ENCODE assay signal across 23 cellular contexts in genomic region chr10:112912441-112912911, GRCh38. TPM values are rescaled to one million over a fixed set of nuclear protein-coding genes. Genes with fewer than 3 reads are reported as not detected.
DNase-seq lines count a peak whose midpoint lies in the region; ATAC-seq and TF ChIP-seq lines count a peak whose summit lies in the region.
"Had no signal": no experiment of that assay in that cellular context is flagged by ENCODE, and none has a peak within 500 bp of the region (broad histone marks: within the 10 kb centered on the region; RNA-seq: fewer than 3 reads in every experiment).

No MANE protein-coding gene starts in this region.

- H3K4me1 ChIP-seq in ES-I3 (ENCODE audit: insufficient read depth, low read length) (peaks cover 34% of the 10 kb centered on the region), sigmoid colon (peaks cover 0 to 6% (median 0%) of the 10 kb centered on the region in 4 donors)
- H3K4me1 ChIP-seq: esophagus muscularis mucosa, lower lobe of right lung had no signal

- H3K9me3 ChIP-seq in ES-I3 (ENCODE audit: control insufficient read depth, insufficient read depth, low read length) (no peaks in the 10 kb centered on the region), sigmoid colon (no peaks in the 10 kb centered on the region)
- H3K9me3 ChIP-seq: BLaER1, esophagus muscularis mucosa, lower lobe of right lung, SJSA1 had no signal

- H3K4me3 ChIP-seq in sigmoid colon, result no peak overlapping the region
- H3K4me3 ChIP-seq: BLaER1, esophagus muscularis mucosa, GM23338, lower lobe of right lung, SJSA1, smooth muscle cell had no signal

- peaks cover 1% of the 10 kb centered on the region for H3K27me3 Mint-ChIP-seq in activated T-helper 2 cell treated with anti-CD3 and anti-CD28 coated beads, Interferon-gamma antibody, Interleukin-2, Interleukin-4, amounts not matched to agents 10 μg/mL and 5 μg/mL and 100 μg/mL, durations not matched to agents 14 hours and 24 hours and 36 hours (ENCODE audit: low read depth)
- H3K27me3 Mint-ChIP-seq in activated T-cell treated with anti-CD3 and anti-CD28 coated beads, Interleukin-2, amount 50 U/mL, for 72 hours (ENCODE audit: low read depth), result peaks cover 7% of the 10 kb centered on the region

- no peaks in the 10 kb centered on the region for H3K4me1 Mint-ChIP-seq in activated T-helper 2 cell treated with anti-CD3 and anti-CD28 coated beads, Interferon-gamma antibody, Interleukin-2, Interleukin-4, amounts not matched to agents 10 μg/mL and 5 μg/mL and 100 μg/mL, durations not matched to agents 14 hours and 24 hours and 36 hours (ENCODE audit: low read depth)
- no peaks in the 10 kb centered on the region for H3K4me1 Mint-ChIP-seq in activated T-cell treated with anti-CD3 and anti-CD28 coated beads, Interleukin-2, amount 50 U/mL, for 72 hours (ENCODE audit: low read depth)

- intact Hi-C loops in sigmoid colon (cut with DNase I), result no loop called here
- intact Hi-C loops in activated T-helper 2 cell treated with anti-CD3 and anti-CD28 coated beads, Interferon-gamma antibody, Interleukin-2, Interleukin-4, amounts not matched to agents 10 μg/mL and 5 μg/mL and 100 μg/mL, durations not matched to agents 14 hours and 24 hours and 36 hours (cut with micrococcal nuclease), result no loop called here

- peaks cover 6% of the 10 kb centered on the region for H3K9me3 Mint-ChIP-seq in activated T-helper 2 cell treated with anti-CD3 and anti-CD28 coated beads, Interferon-gamma antibody, Interleukin-2, Interleukin-4, amounts not matched to agents 10 μg/mL and 5 μg/mL and 100 μg/mL, durations not matched to agents 14 hours and 24 hours and 36 hours
- peaks cover 3 to 4% of the 10 kb centered on the region in 2 donors for H3K9me3 Mint-ChIP-seq in activated T-cell treated with anti-CD3 and anti-CD28 coated beads, Interleukin-2, amount 50 U/mL, for 72 hours
- H3K9me3 Mint-ChIP-seq: GM23338; natural killer cell treated with Interleukin-12 subunit alpha and Interleukin-12 subunit beta and Interleukin-15 and Interleukin-18, amount 100 ng/mL, for 72 hours had no signal

- H3K4me3 Mint-ChIP-seq in activated T-helper 2 cell treated with anti-CD3 and anti-CD28 coated beads, Interferon-gamma antibody, Interleukin-2, Interleukin-4, amounts not matched to agents 10 μg/mL and 5 μg/mL and 100 μg/mL, durations not matched to agents 14 hours and 24 hours and 36 hours (ENCODE audit: low read depth), result no peak overlapping the region
- H3K4me3 Mint-ChIP-seq in activated T-cell treated with anti-CD3 and anti-CD28 coated beads, Interleukin-2, amount 50 U/mL, for 72 hours, result no peak overlapping the region
- H3K4me3 Mint-ChIP-seq: GM23338; natural killer cell treated with Interleukin-12 subunit alpha and Interleukin-12 subunit beta and Interleukin-15 and Interleukin-18, amount 100 ng/mL, for 72 hours had no signal

- no peak for TF ChIP-seq EP300 in sigmoid colon (IDR thresholded peaks at IDR 0.05)

- no peak for TF ChIP-seq CTCF in sigmoid colon (IDR thresholded peaks at IDR 0.05)

- no peak for TF ChIP-seq POLR2A in sigmoid colon (IDR thresholded peaks at IDR 0.05)

- H3K36me3 Mint-ChIP-seq in activated T-helper 2 cell treated with anti-CD3 and anti-CD28 coated beads, Interferon-gamma antibody, Interleukin-2, Interleukin-4, amounts not matched to agents 10 μg/mL and 5 μg/mL and 100 μg/mL, durations not matched to agents 14 hours and 24 hours and 36 hours (ENCODE audit: low read depth), result no peaks in the 10 kb centered on the region
- H3K36me3 Mint-ChIP-seq in activated T-cell treated with anti-CD3 and anti-CD28 coated beads, Interleukin-2, amount 50 U/mL, for 72 hours (ENCODE audit: insufficient read depth in 2 of 2), result no peaks in the 10 kb centered on the region
- H3K36me3 Mint-ChIP-seq: natural killer cell treated with Interleukin-12 subunit alpha and Interleukin-12 subunit beta and Interleukin-15 and Interleukin-18, amount 100 ng/mL, for 72 hours had no signal

- H3K36me3 ChIP-seq in ES-I3 (ENCODE audit: insufficient read depth, low read length) (no peaks in the 10 kb centered on the region; the same call in 1 of the 2 replicates), sigmoid colon (no peaks in the 10 kb centered on the region)
- H3K36me3 ChIP-seq: BLaER1, esophagus muscularis mucosa, lower lobe of right lung, SJSA1 had no signal

- peak overlapping the region; percentile 18; the same call in 1 of the 2 replicates for H3K9ac ChIP-seq in ES-I3 (ENCODE audit: low read depth, low read length)
- H3K9ac ChIP-seq: BLaER1 had no signal

- H3K27ac ChIP-seq in sigmoid colon, result peak overlapping the region in 3 of 4 donors; percentile 0 to 65 (median 23)
- H3K27ac ChIP-seq: BLaER1, lower lobe of right lung, SJSA1 had no signal

- no peak overlapping the region for H3K27ac Mint-ChIP-seq in activated T-helper 2 cell treated with anti-CD3 and anti-CD28 coated beads, Interferon-gamma antibody, Interleukin-2, Interleukin-4, amounts not matched to agents 10 μg/mL and 5 μg/mL and 100 μg/mL, durations not matched to agents 14 hours and 24 hours and 36 hours
- H3K27ac Mint-ChIP-seq in activated T-cell treated with anti-CD3 and anti-CD28 coated beads, Interleukin-2, amount 50 U/mL, for 72 hours, result no peak overlapping the region
- H3K27ac Mint-ChIP-seq: GM23338; natural killer cell treated with Interleukin-12 subunit alpha and Interleukin-12 subunit beta and Interleukin-15 and Interleukin-18, amount 100 ng/mL, for 72 hours had no signal

- ATAC-seq in activated T-cell treated with anti-CD3 and anti-CD28 coated beads, Interleukin-2, amount 50 U/mL, for 72 hours (replicated peaks in 1 of 2), result no peak
- ATAC-seq: GM23338; lower lobe of right lung; natural killer cell treated with Interleukin-12 subunit alpha and Interleukin-12 subunit beta and Interleukin-15 and Interleukin-18, amount 100 ng/mL, for 72 hours had no signal

- 37 to 70% methylated on average over 14 of the region's 14 CpGs for WGBS in sigmoid colon, 2 donors

- H3K27me3 ChIP-seq in sigmoid colon, result no peaks in the 10 kb centered on the region
- H3K27me3 ChIP-seq: BLaER1, esophagus muscularis mucosa, SJSA1 had no signal

- peak; percentile 42 for DNase-seq in RPMI7951 (ENCODE audit: low read depth)
- DNase-seq in islet precursor cell, result peak; percentile 37
- DNase-seq in sigmoid colon, result peak; percentile 67
- no peak for DNase-seq in activated T-helper 2 cell treated with anti-CD3 and anti-CD28 coated beads, Interferon-gamma antibody, Interleukin-2, Interleukin-4, amounts not matched to agents 10 μg/mL and 5 μg/mL and 100 μg/mL, durations not matched to agents 14 hours and 24 hours and 36 hours (ENCODE audit: low spot score)
- no peak for DNase-seq in activated T-cell treated with anti-CD3 and anti-CD28 coated beads, Interleukin-2, amount 50 U/mL, for 72 hours
- no peak for DNase-seq in Kasumi-1 (lab: John Stamatoyannopoulos, UW)
- DNase-seq: activated effector memory CD4-positive, alpha-beta T cell treated with anti-CD3 and anti-CD28 coated beads, Interleukin-2, amount 50 U/mL, for 16 hours; amniotic stem cell; central memory CD4-positive, alpha-beta T cell; effector CD4-positive, alpha-beta T cell; head of caudate nucleus; lower lobe of right lung; NCI-H1105; OCI-M1; posterior cingulate gyrus; stimulated activated CD4-positive, alpha-beta T cell treated with anti-CD3 and anti-CD28 coated beads, Interleukin-4, amount 100 ng/mL, for 4 hours had no signal

RNA-seq across cellular contexts. Expression of gene TCF7L2, which starts 37.6 kb away (rescaled TPM):
- 0.96 and 2.1 TPM in 2 replicates for total RNA-seq in RPMI7951 (2014; rRNA removed; shearing (Covaris generic))
- 10 to 100 TPM; 15.3 to 40.4 (median 23.3) TPM for total RNA-seq in sigmoid colon
- polyA plus RNA-seq in sigmoid colon, result 10 to 100 TPM; 30.0 to 32.0 (median 31.7) TPM
- 0.52 and 0.76 TPM in 2 replicates for total RNA-seq in activated T-helper 2 cell treated with anti-CD3 and anti-CD28 coated beads, Interferon-gamma antibody, Interleukin-2, Interleukin-4, amounts not matched to agents 10 μg/mL and 5 μg/mL and 100 μg/mL, durations not matched to agents 14 hours and 24 hours and 36 hours
- 1 to 10 TPM; 3.2 to 6.1 TPM for total RNA-seq in activated T-cell treated with anti-CD3 and anti-CD28 coated beads, Interleukin-2, amount 50 U/mL, for 72 hours

Comparison
In these comparisons a context has a peak if more than half of its experiments do, and no peak if none do; other contexts are left out.
1. DNase-seq: peak in RPMI7951 (single experiment), islet precursor cell (single experiment) and sigmoid colon (single experiment); none in activated T-helper 2 cell treated with anti-CD3 and anti-CD28 coated beads, Interferon-gamma antibody, Interleukin-2, Interleukin-4, amounts not matched to agents 10 μg/mL and 5 μg/mL and 100 μg/mL, durations not matched to agents 14 hours and 24 hours and 36 hours (single experiment), activated T-cell treated with anti-CD3 and anti-CD28 coated beads, Interleukin-2, amount 50 U/mL, for 72 hours (0 of 2) and Kasumi-1 (0 of 2).